ENCODE assay signal across 17 cellular contexts in genomic region chr11:61481806-61482205, GRCh38. TPM values are rescaled to one million over a fixed set of nuclear protein-coding genes. Genes with fewer than 3 reads are reported as not detected.
DNase-seq lines count a peak whose midpoint lies in the region; TF ChIP-seq lines count a peak whose summit lies in the region.
"Had no signal": no experiment of that assay in that cellular context is flagged by ENCODE, and none has a peak within 500 bp of the region (broad histone marks: within the 10 kb centered on the region; RNA-seq: fewer than 3 reads in every experiment).

No MANE protein-coding gene starts in this region.

- H3K4me1 Mint-ChIP-seq in nephron progenitor cell = peaks cover 70% of the 10 kb centered on the region
- peaks cover 2% of the 10 kb centered on the region for H3K4me1 Mint-ChIP-seq in activated CD4-positive, alpha-beta T cell treated with anti-CD3 and anti-CD28 coated beads, Interleukin-2, amount 10 ng/mL, durations not matched to agents 24 days and 14 days

- DNase-seq in NT2/D1 (ENCODE audit: low read depth, low spot score) (no peak), dorsolateral prefrontal cortex (no peak), nephron progenitor cell (peak; percentile 28), T1000 (lab: John Stamatoyannopoulos, UW) (no peak), RPMI8226 (no peak)
- no peak for DNase-seq in activated effector memory CD4-positive, alpha-beta T cell treated with anti-CD3 and anti-CD28 coated beads, Interleukin-2, amount 50 U/mL, for 16 hours
- no peak for DNase-seq in activated CD4-positive, alpha-beta T cell treated with anti-CD3 and anti-CD28 coated beads, Interleukin-2, amount 10 ng/mL, durations not matched to agents 24 days and 14 days
- DNase-seq: DMS 273 treated with DMSO at 0.1 percent for 48 hours, NCI-H1105, NCI-H146, NCI-H2029 treated with DMSO at 0.1 percent for 48 hours, NCI-H226, NCI-H774 had no signal

- H3K4me2 ChIP-seq in BLaER1 = peak overlapping the region; percentile 83

- H3K9ac ChIP-seq in BLaER1 = peak overlapping the region; percentile 16; the same call in 1 of the 2 replicates
- H3K9ac ChIP-seq in NT2/D1 (ENCODE audit: insufficient read length, low read depth) = peak overlapping the region; percentile 62
- H3K9ac ChIP-seq: GM23248 had no signal

- H3K27ac ChIP-seq in BLaER1 = no peak overlapping the region
- peak overlapping the region in 42 of 59 donors; percentile 7 to 87 (median 61) for H3K27ac ChIP-seq in dorsolateral prefrontal cortex
- H3K27ac ChIP-seq: GM23248 had no signal

- H3K9me3 Mint-ChIP-seq in nephron progenitor cell = no peaks in the 10 kb centered on the region
- H3K9me3 Mint-ChIP-seq in activated CD4-positive, alpha-beta T cell treated with anti-CD3 and anti-CD28 coated beads, Interleukin-2, amount 10 ng/mL, durations not matched to agents 24 days and 14 days = no peaks in the 10 kb centered on the region
- H3K9me3 Mint-ChIP-seq: IgD-negative memory B cell had no signal

- peak overlapping the region; percentile 62 for H3K4me3 Mint-ChIP-seq in nephron progenitor cell
- no peak overlapping the region for H3K4me3 Mint-ChIP-seq in activated CD4-positive, alpha-beta T cell treated with anti-CD3 and anti-CD28 coated beads, Interleukin-2, amount 10 ng/mL, durations not matched to agents 24 days and 14 days
- H3K4me3 Mint-ChIP-seq: IgD-negative memory B cell had no signal

- H3K27ac Mint-ChIP-seq in nephron progenitor cell = peak overlapping the region; percentile 66
- no peak overlapping the region for H3K27ac Mint-ChIP-seq in activated CD4-positive, alpha-beta T cell treated with anti-CD3 and anti-CD28 coated beads, Interleukin-2, amount 10 ng/mL, durations not matched to agents 24 days and 14 days

- peaks cover 40% of the 10 kb centered on the region for H4K20me1 ChIP-seq in BLaER1

- H3K36me3 ChIP-seq in BLaER1 = no peaks in the 10 kb centered on the region
- no peaks in the 10 kb centered on the region for H3K36me3 ChIP-seq in NT2/D1 (ENCODE audit: insufficient read depth, insufficient read length, low read length)

- H3K27me3 ChIP-seq in BLaER1 (no peaks in the 10 kb centered on the region), NT2/D1 (ENCODE audit: insufficient read depth, insufficient read length) (peaks cover 9% of the 10 kb centered on the region), dorsolateral prefrontal cortex (no peaks in the 10 kb centered on the region)

- H3K27me3 Mint-ChIP-seq in nephron progenitor cell (ENCODE audit: low read depth, poor library complexity) = peaks cover 7% of the 10 kb centered on the region
- H3K27me3 Mint-ChIP-seq in activated CD4-positive, alpha-beta T cell treated with anti-CD3 and anti-CD28 coated beads, Interleukin-2, amount 10 ng/mL, durations not matched to agents 24 days and 14 days = no peaks in the 10 kb centered on the region

- intact Hi-C loops in dorsolateral prefrontal cortex (cut with DNase I) = loop anchor here in 1 of 2 donors (10.0 kb wide), 1 partner anchor 243 kb away; no protein-coding TSS in a partner anchor
- intact Hi-C loops in activated CD4-positive, alpha-beta T cell treated with anti-CD3 and anti-CD28 coated beads, Interleukin-2, amount 10 ng/mL, durations not matched to agents 24 days and 14 days (cut with micrococcal nuclease) = no loop called here

- peaks cover 36% of the 10 kb centered on the region for H3K4me1 ChIP-seq in BLaER1
- H3K4me1 ChIP-seq in NT2/D1 (ENCODE audit: insufficient read depth, insufficient read length) = peaks cover 24% of the 10 kb centered on the region

- H3K9me3 ChIP-seq in BLaER1 = no peaks in the 10 kb centered on the region
- no peaks in the 10 kb centered on the region for H3K9me3 ChIP-seq in NT2/D1 (ENCODE audit: insufficient read depth, low read length)

- TF ChIP-seq CTCF in dorsolateral prefrontal cortex (IDR thresholded peaks at IDR 0.05 in 54 of 56, conservative IDR thresholded peaks at IDR 0.05 in 2 of 56; ENCODE audit: low read depth in 1 of 56, partially characterized antibody in 56 of 56) (no peak), nephron progenitor cell (IDR thresholded peaks at IDR 0.05) (no peak)

- H3K4me3 ChIP-seq in BLaER1 (no peak overlapping the region), NT2/D1 (ENCODE audit: insufficient read length, low read depth) (no peak overlapping the region), dorsolateral prefrontal cortex (no peak overlapping the region)
- H3K4me3 ChIP-seq: GM23248 had no signal

- no peaks in the 10 kb centered on the region for H3K36me3 Mint-ChIP-seq in nephron progenitor cell (ENCODE audit: low read depth)
- no peaks in the 10 kb centered on the region for H3K36me3 Mint-ChIP-seq in activated CD4-positive, alpha-beta T cell treated with anti-CD3 and anti-CD28 coated beads, Interleukin-2, amount 10 ng/mL, durations not matched to agents 24 days and 14 days (ENCODE audit: low read depth)

RNA-seq across cellular contexts. Expression of gene LRRC10B, which starts 26.7 kb away (rescaled TPM):
- 10 to 100 TPM in 46 of 120 experiments, 1 to 10 TPM in 74; 1.3 to 19.6 (median 9.1) TPM for total RNA-seq in dorsolateral prefrontal cortex
- total RNA-seq in activated CD4-positive, alpha-beta T cell treated with anti-CD3 and anti-CD28 coated beads, Interleukin-2, amount 10 ng/mL, durations not matched to agents 24 days and 14 days = 0.14 TPM in 1 of 2 replicates, not detected in the other
- total RNA-seq: OCI-LY7 had no signal

RNA-seq across cellular contexts. Expression of gene SDHAF2, which starts 51.9 kb away (rescaled TPM):
- total RNA-seq in dorsolateral prefrontal cortex = 10 to 100 TPM; 23.9 to 53.9 (median 37.5) TPM
- 46.0 and 46.1 TPM in 2 replicates for total RNA-seq in activated CD4-positive, alpha-beta T cell treated with anti-CD3 and anti-CD28 coated beads, Interleukin-2, amount 10 ng/mL, durations not matched to agents 24 days and 14 days

RNA-seq across cellular contexts. Expression of gene CPSF7, which starts 52.0 kb away (rescaled TPM):
- 100 to 1,000 TPM in 29 of 120 experiments, 10 to 100 TPM in 91; 73.7 to 125 (median 93.7) TPM for total RNA-seq in dorsolateral prefrontal cortex
- 140 and 143 TPM in 2 replicates for total RNA-seq in activated CD4-positive, alpha-beta T cell treated with anti-CD3 and anti-CD28 coated beads, Interleukin-2, amount 10 ng/mL, durations not matched to agents 24 days and 14 days
